ENCODE assay signal across 8 cellular contexts in genomic region chr4:102761478-102761790, GRCh38. TPM values are rescaled to one million over a fixed set of nuclear protein-coding genes. Genes with fewer than 3 reads are reported as not detected.
DNase-seq lines count a peak whose midpoint lies in the region; ATAC-seq and TF ChIP-seq lines count a peak whose summit lies in the region.

No MANE protein-coding gene starts in this region.

- H2BK120ac ChIP-seq in neuronal stem cell (ENCODE audit: low read depth, low read length) = no peak overlapping the region

- H3K27me3 ChIP-seq in RWPE2 (ENCODE audit: insufficient read depth, poor library complexity, severe bottlenecking) = no peaks in the 10 kb centered on the region
- H3K27me3 ChIP-seq in esophagus (ENCODE audit: control insufficient read depth in 1 of 2, insufficient read depth in 2 of 2, low read length in 2 of 2) = no peaks in the 10 kb centered on the region
- no peaks in the 10 kb centered on the region for H3K27me3 ChIP-seq in neuronal stem cell (ENCODE audit: control insufficient read depth in 3 of 3, insufficient read depth in 3 of 3, low read depth in 1 of 3, low read length in 3 of 3)

- WGBS in esophagus, 2 donors = 7 to 11% methylated on average over 9 of the region's 9 CpGs
- no CpG with 5 or more reads among the region's 9 CpGs for WGBS in neuronal stem cell (ENCODE audit: extremely low coverage in 2 of 2, insufficient read length in 2 of 2, insufficient replicate concordance in 1 of 2), 2 donors

- no peak overlapping the region for H2BK5ac ChIP-seq in neuronal stem cell (ENCODE audit: low read length)

- no peaks in the 10 kb centered on the region for H3K79me1 ChIP-seq in neuronal stem cell (ENCODE audit: low read depth, low read length)

- H3K27ac ChIP-seq in RWPE2 (ENCODE audit: poor library complexity, severe bottlenecking) (no peak overlapping the region), esophagus (ENCODE audit: low read depth in 2 of 2, low read length in 1 of 2) (peak overlapping the region; percentile 26 to 31), neuronal stem cell (replicated peaks; ENCODE audit: low read length) (peak overlapping the region; percentile 5)

- no peak overlapping the region for H4K91ac ChIP-seq in neuronal stem cell (ENCODE audit: low read depth, low read length, poor library complexity)

- no peaks in the 10 kb centered on the region for H3K9me3 ChIP-seq in RWPE2 (ENCODE audit: severe bottlenecking)
- H3K9me3 ChIP-seq in esophagus (ENCODE audit: control insufficient read depth in 2 of 2, insufficient read depth in 1 of 2, low read depth in 1 of 2, low read length in 1 of 2) = no peaks in the 10 kb centered on the region
- H3K9me3 ChIP-seq in neuronal stem cell (replicated peaks in 1 of 2; ENCODE audit: control insufficient read depth in 2 of 2, insufficient read depth in 1 of 2, low read depth in 1 of 2, low read length in 2 of 2) = no peaks in the 10 kb centered on the region

- no peak overlapping the region for H2AK5ac ChIP-seq in neuronal stem cell (ENCODE audit: low read depth, low read length)

- DNase-seq in NCI-H2227 treated with DMSO at 0.1 percent for 48 hours (lab: John Stamatoyannopoulos, UW) (peak; percentile 44), NCI-H2227 (lab: John Stamatoyannopoulos, UW; ENCODE audit: unreplicated experiment) (no peak), RWPE2 (ENCODE audit: low spot score) (no peak), neuronal stem cell (ENCODE audit: low spot score) (peak; percentile 8), SKM-1 (lab: John Stamatoyannopoulos, UW; ENCODE audit: unreplicated experiment) (no peak)
- no peak for DNase-seq in stimulated activated CD4-positive, alpha-beta T cell treated with anti-CD3 and anti-CD28 coated beads, Interleukin-12 subunit alpha, Interleukin-12 subunit beta, amount 100 ng/mL, for 4 hours

- no peak for TF ChIP-seq CTCF in RWPE2 (IDR thresholded peaks at IDR 0.05; ENCODE audit: poor library complexity, severe bottlenecking)

- H3K14ac ChIP-seq in neuronal stem cell (ENCODE audit: low read length) = no peak overlapping the region

- H3K4me2 ChIP-seq in neuronal stem cell (ENCODE audit: insufficient read depth, low read length, poor library complexity, severe bottlenecking) = peak overlapping the region; percentile 78

- no peak overlapping the region for H3K4ac ChIP-seq in neuronal stem cell (ENCODE audit: low read length)

- H4K8ac ChIP-seq in neuronal stem cell (ENCODE audit: low read depth, low read length) = no peak overlapping the region

- peaks cover 9% of the 10 kb centered on the region for H3K4me1 ChIP-seq in RWPE2 (ENCODE audit: insufficient read depth, poor library complexity, severe bottlenecking)
- no peaks in the 10 kb centered on the region for H3K4me1 ChIP-seq in esophagus (ENCODE audit: control insufficient read depth in 2 of 2, insufficient read depth in 2 of 2, low read length in 1 of 2)
- peaks cover 2 to 7% of the 10 kb centered on the region in 2 donors for H3K4me1 ChIP-seq in neuronal stem cell (ENCODE audit: control insufficient read depth in 2 of 2, insufficient read depth in 1 of 2, low read depth in 1 of 2, low read length in 2 of 2)

- H3K18ac ChIP-seq in neuronal stem cell (ENCODE audit: low read length) = peak overlapping the region; percentile 58

- H3K23ac ChIP-seq in neuronal stem cell (ENCODE audit: low read depth, low read length, poor library complexity) = no peak overlapping the region

- H2BK15ac ChIP-seq in neuronal stem cell (ENCODE audit: low read length) = no peak overlapping the region

- ATAC-seq in RWPE2 (ENCODE audit: low read depth) = no peak; the same call in 1 of the 3 replicates
- no peak for ATAC-seq in GM19324 (IDR thresholded peaks at IDR 0.05; ENCODE audit: low FRiP score, unreplicated experiment)

- H2BK12ac ChIP-seq in neuronal stem cell (ENCODE audit: low read length) = no peak overlapping the region

- H3K9ac ChIP-seq in neuronal stem cell (ENCODE audit: low read depth, low read length, poor library complexity) = peak overlapping the region; percentile 71

- peak overlapping the region; percentile 54 for H3K4me3 ChIP-seq in RWPE2 (ENCODE audit: severe bottlenecking)
- H3K4me3 ChIP-seq in esophagus (ENCODE audit: low read depth in 1 of 2, low read length in 2 of 2) = peak overlapping the region; percentile 75 to 89
- H3K4me3 ChIP-seq in neuronal stem cell (ENCODE audit: low read length in 2 of 2) = peak overlapping the region; percentile 70 to 98

- H3K36me3 ChIP-seq in RWPE2 (ENCODE audit: low read depth) = no peaks in the 10 kb centered on the region
- H3K36me3 ChIP-seq in esophagus (ENCODE audit: control insufficient read depth in 2 of 2, insufficient read depth in 2 of 2, low read length in 1 of 2) = no peaks in the 10 kb centered on the region
- H3K36me3 ChIP-seq in neuronal stem cell (replicated peaks in 1 of 2; ENCODE audit: control insufficient read depth in 2 of 2, insufficient read depth in 2 of 2, low read length in 2 of 2) = no peaks in the 10 kb centered on the region

- H2AFZ ChIP-seq in neuronal stem cell (ENCODE audit: low read length) = peak overlapping the region; percentile 93

RNA-seq across cellular contexts. Expression of gene MANBA, which starts 0.7 kb away (rescaled TPM):
- 1 to 10 TPM; 4.3 to 4.7 TPM for polyA plus RNA-seq in esophagus
- 20.2 TPM for polyA plus RNA-seq in neuronal stem cell (2013, experiment 1 of 2)
- polyA plus RNA-seq in neuronal stem cell (2013, experiment 2 of 2) = 20.9 TPM

Comparison
In these comparisons a context has a peak if more than half of its experiments do, and no peak if none do; other contexts are left out.
1. DNase-seq: peak in NCI-H2227 treated with DMSO at 0.1 percent for 48 hours (single experiment) and neuronal stem cell (single experiment); none in NCI-H2227 (single experiment), RWPE2 (single experiment), SKM-1 (single experiment) and stimulated activated CD4-positive, alpha-beta T cell treated with anti-CD3 and anti-CD28 coated beads, Interleukin-12 subunit alpha, Interleukin-12 subunit beta, amount 100 ng/mL, for 4 hours (single experiment).
2. Peak in every context shown above with its lines, with median percentiles within 50 percentile points of each other: H3K4me3 ChIP-seq.